Comparison of ENCODE assay signal across 9 cellular contexts in genomic region chr10:92742331-92743228, GRCh38. TPM values are rescaled to one million over a fixed set of nuclear protein-coding genes. Genes with fewer than 3 reads are reported as not detected.
A peak's percentile ranks its signal among the peaks of the same experiment; 100 is the strongest.
DNase-seq lines count a peak whose midpoint lies in the region; ATAC-seq and TF ChIP-seq lines count a peak whose summit lies in the region.
"Had no signal": no experiment of that assay in that cellular context is flagged by ENCODE, and none has a peak within 500 bp of the region (broad histone marks: within the 10 kb centered on the region; RNA-seq: fewer than 3 reads in every experiment).

No MANE protein-coding gene starts in this region.

- intact Hi-C loops in transverse colon (cut with DNase I; ENCODE audit: low total_unique reads), result no loop called here
- intact Hi-C loops in posterior cingulate gyrus (cut with DNase I), result no loop called here

- no peak overlapping the region for H3K27ac ChIP-seq in transverse colon
- H3K27ac ChIP-seq: pancreas had no signal

- no peaks in the 10 kb centered on the region for H3K9me3 Mint-ChIP-seq in activated CD4-positive, alpha-beta T cell treated with anti-CD3 and anti-CD28 coated beads, Interleukin-2, amount 10 ng/mL, durations not matched to agents 7 days and 5 days

- no peak for TF ChIP-seq CTCF in transverse colon (IDR thresholded peaks at IDR 0.05)

- no peak overlapping the region for H3K4me3 ChIP-seq in transverse colon
- H3K4me3 ChIP-seq: pancreas had no signal

- no peaks in the 10 kb centered on the region for H3K36me3 Mint-ChIP-seq in activated CD4-positive, alpha-beta T cell treated with anti-CD3 and anti-CD28 coated beads, Interleukin-2, amount 10 ng/mL, durations not matched to agents 7 days and 5 days (ENCODE audit: low read depth)

- no peaks in the 10 kb centered on the region for H3K9me3 ChIP-seq in transverse colon
- H3K9me3 ChIP-seq: pancreas had no signal

- no peaks in the 10 kb centered on the region for H3K36me3 ChIP-seq in transverse colon
- H3K36me3 ChIP-seq: pancreas had no signal

- POLR2A ChIA-PET in activated CD4-positive, alpha-beta T cell treated with anti-CD3 and anti-CD28 coated beads, Interleukin-2, amount 10 ng/mL, durations not matched to agents 7 days and 5 days (lab: Charles Lee), result no interaction called here

- peaks cover 15% of the 10 kb centered on the region for H3K27me3 Mint-ChIP-seq in activated CD4-positive, alpha-beta T cell treated with anti-CD3 and anti-CD28 coated beads, Interleukin-2, amount 10 ng/mL, durations not matched to agents 7 days and 5 days

- ATAC-seq in GM19328 (IDR thresholded peaks at IDR 0.05; ENCODE audit: unreplicated experiment), result peak; percentile 96
- ATAC-seq in HG02943 (IDR thresholded peaks at IDR 0.05; ENCODE audit: low read depth, unreplicated experiment), result peak; percentile 99

- WGBS in transverse colon (ENCODE audit: low coverage in 1 of 2), 2 donors, result 74 to 88% methylated on average over 5 to 9 of the region's 9 CpGs

- DNase-seq in NOMO-1 treated with dmso at 0.1 percent for 144 hours (lab: John Stamatoyannopoulos, UW; ENCODE audit: unreplicated experiment) (peak; percentile 84), transverse colon (peak; percentile 26), posterior cingulate gyrus (no peak), NCI-H1092 (lab: John Stamatoyannopoulos, UW) (no peak)
- DNase-seq in activated CD4-positive, alpha-beta T cell treated with anti-CD3 and anti-CD28 coated beads, Interleukin-2, amount 10 ng/mL, durations not matched to agents 7 days and 5 days, result no peak
- DNase-seq: SHP77 treated with DMSO at 0.1 percent for 48 hours had no signal

- no peaks in the 10 kb centered on the region for H3K4me1 ChIP-seq in transverse colon
- H3K4me1 ChIP-seq: pancreas had no signal

- no peak for TF ChIP-seq POLR2A in transverse colon (IDR thresholded peaks at IDR 0.05)

- no peaks in the 10 kb centered on the region for H3K27me3 ChIP-seq in transverse colon
- H3K27me3 ChIP-seq: pancreas had no signal

- no peak overlapping the region for H3K4me3 Mint-ChIP-seq in activated CD4-positive, alpha-beta T cell treated with anti-CD3 and anti-CD28 coated beads, Interleukin-2, amount 10 ng/mL, durations not matched to agents 7 days and 5 days

- no peak overlapping the region for H3K27ac Mint-ChIP-seq in activated CD4-positive, alpha-beta T cell treated with anti-CD3 and anti-CD28 coated beads, Interleukin-2, amount 10 ng/mL, durations not matched to agents 7 days and 5 days

- CTCF ChIA-PET in activated CD4-positive, alpha-beta T cell treated with anti-CD3 and anti-CD28 coated beads, Interleukin-2, amount 10 ng/mL, durations not matched to agents 7 days and 5 days (lab: Charles Lee), result interaction anchor here (1.0 kb wide), 1 partner anchor 10 kb away, joined by 3 read pairs; no protein-coding TSS in a partner anchor

- no peak for TF ChIP-seq EP300 in transverse colon (IDR thresholded peaks at IDR 0.05; ENCODE audit: low read depth)

- H3K4me1 Mint-ChIP-seq in activated CD4-positive, alpha-beta T cell treated with anti-CD3 and anti-CD28 coated beads, Interleukin-2, amount 10 ng/mL, durations not matched to agents 7 days and 5 days, result peaks cover 9% of the 10 kb centered on the region

- in situ Hi-C loops in transverse colon (cut with MboI; ENCODE audit: low pct_ligation_motif_present in 1 of 4, low pct_unique_long_range_greater_than_20kb in 1 of 4, low sequenced_read_pairs in 3 of 4), result no loop called here

RNA-seq across cellular contexts. Expression of gene HHEX, which starts 52.8 kb away (rescaled TPM):
- 1 to 10 TPM in 3 of 4 donors, under 1 TPM in 1; 0.80 to 7.9 (median 4.8) TPM for total RNA-seq in transverse colon
- under 1 TPM in 1 of 2 experiments, not detected in 1; 0.25 TPM for total RNA-seq in activated CD4-positive, alpha-beta T cell treated with anti-CD3 and anti-CD28 coated beads, Interleukin-2, amount 10 ng/mL, durations not matched to agents 7 days and 5 days

Comparison
In these comparisons a context has a peak if more than half of its experiments do, and no peak if none do; other contexts are left out.
1. DNase-seq: peak in NOMO-1 treated with dmso at 0.1 percent for 144 hours (single experiment) and transverse colon (single experiment); none in posterior cingulate gyrus (0 of 10), activated CD4-positive, alpha-beta T cell treated with anti-CD3 and anti-CD28 coated beads, Interleukin-2, amount 10 ng/mL, durations not matched to agents 7 days and 5 days (single experiment) and NCI-H1092 (single experiment).